ENCODE assay signal across 9 cellular contexts in the genomic region with DNA sequence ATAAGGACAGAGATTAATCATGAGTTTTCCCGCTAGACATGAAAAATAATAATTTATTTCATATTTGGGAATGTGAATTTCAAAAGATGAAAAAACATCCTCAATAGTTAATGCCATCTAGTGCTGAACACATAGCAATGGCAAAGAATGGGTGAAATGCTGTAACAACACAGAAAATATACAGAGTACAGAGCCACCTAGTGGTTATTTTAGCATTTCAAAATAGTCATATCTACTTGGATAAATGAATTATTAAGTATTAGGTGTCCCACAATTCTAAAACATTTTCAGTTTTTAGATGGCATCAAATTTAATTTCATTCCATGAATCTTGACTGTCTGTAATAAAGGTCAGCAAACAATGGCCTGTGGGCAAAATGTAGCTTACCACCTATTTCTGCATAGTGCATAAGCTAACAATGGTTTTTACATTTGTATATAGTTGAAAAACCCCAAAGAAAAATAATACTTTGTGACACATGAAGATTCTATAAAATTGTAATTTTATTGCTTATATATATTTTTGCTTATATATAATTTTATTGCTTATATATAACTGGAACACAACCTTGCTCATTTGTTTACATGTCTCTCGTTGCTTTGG.
DNase-seq lines count a peak whose midpoint lies in the region; ATAC-seq and TF ChIP-seq lines count a peak whose summit lies in the region.
"Had no signal": no experiment of that assay in that cellular context is flagged by ENCODE, and none has a peak within 500 bp of the region (broad histone marks: within the 10 kb centered on the region; RNA-seq: fewer than 3 reads in every experiment).

No MANE protein-coding gene starts in this region.

- H3F3A ChIP-seq in PC-9 (ENCODE audit: insufficient read depth, low read depth): no peaks in the 10 kb centered on the region

- H3K9me3 Mint-ChIP-seq in activated CD4-positive, alpha-beta T cell treated with anti-CD3 and anti-CD28 coated beads for 36 hours (ENCODE audit: low read depth): no peaks in the 10 kb centered on the region

- H4K20me1 ChIP-seq in PC-9 (ENCODE audit: insufficient read depth): no peaks in the 10 kb centered on the region
- H4K20me1 ChIP-seq: BLaER1 had no signal

- no peak overlapping the region for H2AFZ ChIP-seq in PC-9

- intact Hi-C loops in PC-9 (cut with micrococcal nuclease; ENCODE audit: unreplicated experiment): no loop called here
- intact Hi-C loops in tibial artery (cut with DNase I; ENCODE audit: low total_unique reads): no loop called here
- intact Hi-C loops in activated CD4-positive, alpha-beta T cell treated with anti-CD3 and anti-CD28 coated beads for 36 hours (cut with DNase I, micrococcal nuclease): no loop called here
- intact Hi-C loops in left ventricle myocardium superior (cut with micrococcal nuclease): no loop called here

- no peaks in the 10 kb centered on the region for H3K27me3 ChIP-seq in PC-9 (ENCODE audit: insufficient read depth, low read depth)
- H3K27me3 ChIP-seq in tibial artery: no peaks in the 10 kb centered on the region

- H3K36me3 ChIP-seq in PC-9 (ENCODE audit: low read depth): no peaks in the 10 kb centered on the region
- H3K36me3 ChIP-seq in tibial artery: no peaks in the 10 kb centered on the region
- H3K36me3 ChIP-seq: BLaER1 had no signal

- H3K4me1 ChIP-seq in PC-9 (replicated peaks; ENCODE audit: insufficient read depth) (no peaks in the 10 kb centered on the region), tibial artery (no peaks in the 10 kb centered on the region)
- H3K4me1 ChIP-seq: BLaER1 had no signal

- no peaks in the 10 kb centered on the region for H3K79me2 ChIP-seq in PC-9 (ENCODE audit: low read depth)

- H3K9me2 ChIP-seq in PC-9 (ENCODE audit: insufficient read depth): no peaks in the 10 kb centered on the region

- BruUV-seq in PC-9 (replicated peaks; lab: Mats Ljungman, UMichigan): no TSS peak

- POLR2A ChIA-PET in PC-9 (lab: Charles Lee; ENCODE audit: unreplicated experiment): no interaction called here
- POLR2A ChIA-PET in activated CD4-positive, alpha-beta T cell treated with anti-CD3 and anti-CD28 coated beads for 36 hours (lab: Charles Lee): no interaction called here

- CTCF ChIA-PET in PC-9 (lab: Charles Lee): no interaction called here
- CTCF ChIA-PET in activated CD4-positive, alpha-beta T cell treated with anti-CD3 and anti-CD28 coated beads for 36 hours (lab: Charles Lee): no interaction called here

- no peak overlapping the region for H3K4me3 Mint-ChIP-seq in activated CD4-positive, alpha-beta T cell treated with anti-CD3 and anti-CD28 coated beads for 36 hours

- DNase-seq in NCI-H2107 treated with DMSO at 0.1 percent for 48 hours (lab: John Stamatoyannopoulos, UW; ENCODE audit: unreplicated experiment) (peak; percentile 2), NCI-H2107 (lab: John Stamatoyannopoulos, UW) (no peak), PC-9 (no peak), fibroblast of mammary gland (ENCODE audit: low read depth) (peak; percentile 42), tibial artery (no peak), left ventricle myocardium superior (no peak)
- DNase-seq in activated CD4-positive, alpha-beta T cell treated with anti-CD3 and anti-CD28 coated beads for 36 hours: no peak

- no peaks in the 10 kb centered on the region for H3K36me3 Mint-ChIP-seq in activated CD4-positive, alpha-beta T cell treated with anti-CD3 and anti-CD28 coated beads for 36 hours (ENCODE audit: low read depth)

- no peaks in the 10 kb centered on the region for H3K9me3 ChIP-seq in PC-9 (ENCODE audit: insufficient read depth, low read depth)
- H3K9me3 ChIP-seq in tibial artery: peaks cover 0 to 6% (median 0%) of the 10 kb centered on the region in 3 donors

- H3K27me3 Mint-ChIP-seq in activated CD4-positive, alpha-beta T cell treated with anti-CD3 and anti-CD28 coated beads for 36 hours: no peaks in the 10 kb centered on the region

- no peak overlapping the region for H3K4me3 ChIP-seq in PC-9
- no peak overlapping the region for H3K4me3 ChIP-seq in fibroblast of mammary gland (ENCODE audit: control insufficient read depth, low read depth, low read length)
- H3K4me3 ChIP-seq in tibial artery: no peak overlapping the region
- H3K4me3 ChIP-seq: BLaER1 had no signal

- H3K27ac Mint-ChIP-seq in activated CD4-positive, alpha-beta T cell treated with anti-CD3 and anti-CD28 coated beads for 36 hours: no peak overlapping the region

- H3K4me2 ChIP-seq in PC-9: no peak overlapping the region
- H3K4me2 ChIP-seq: BLaER1 had no signal

- no peak overlapping the region for H3K27ac ChIP-seq in PC-9
- H3K27ac ChIP-seq in tibial artery: no peak overlapping the region
- H3K27ac ChIP-seq: BLaER1 had no signal

- TF ChIP-seq CTCF in PC-9 (conservative IDR thresholded peaks at IDR 0.05): peak; percentile 74
- TF ChIP-seq CTCF in fibroblast of mammary gland (conservative IDR thresholded peaks at IDR 0.05; ENCODE audit: control insufficient read depth, insufficient read depth, low read depth, low read length): peak; percentile 52
- peak; percentile 7 to 25 for TF ChIP-seq CTCF in tibial artery (IDR thresholded peaks at IDR 0.05)

- no peaks in the 10 kb centered on the region for H3K4me1 Mint-ChIP-seq in activated CD4-positive, alpha-beta T cell treated with anti-CD3 and anti-CD28 coated beads for 36 hours

- ATAC-seq in HG03469 (IDR thresholded peaks at IDR 0.05; ENCODE audit: unreplicated experiment) (peak; percentile 72), left ventricle myocardium superior (no peak)
- ATAC-seq in activated CD4-positive, alpha-beta T cell treated with anti-CD3 and anti-CD28 coated beads for 36 hours: no peak

Comparison
In these comparisons a context has a peak if more than half of its experiments do, and no peak if none do; other contexts are left out.
1. DNase-seq: peak in NCI-H2107 treated with DMSO at 0.1 percent for 48 hours (single experiment) and fibroblast of mammary gland (single experiment); none in NCI-H2107 (single experiment), PC-9 (0 of 2), tibial artery (0 of 2), activated CD4-positive, alpha-beta T cell treated with anti-CD3 and anti-CD28 coated beads for 36 hours (single experiment) and left ventricle myocardium superior (single experiment).
2. CTCF ChIP-seq: peak in every context shown above with its lines; median percentile 74 in PC-9; 52 in fibroblast of mammary gland; 16 in tibial artery.